16 cellular contexts compared by ENCODE assay signal in genomic region chr7:9680713-9681112, GRCh38.
DNase-seq lines count a peak whose midpoint lies in the region; ATAC-seq and TF ChIP-seq lines count a peak whose summit lies in the region.
"Had no signal": no experiment of that assay in that cellular context is flagged by ENCODE, and none has a peak within 500 bp of the region (broad histone marks: within the 10 kb centered on the region; RNA-seq: fewer than 3 reads in every experiment).

No MANE protein-coding gene starts in this region.

- H3K36me3 ChIP-seq in neural cell (ENCODE audit: insufficient read depth, low read length) = no peaks in the 10 kb centered on the region
- H3K36me3 ChIP-seq: HAP-1 had no signal

- TF ChIP-seq RAD21 in neural cell (conservative IDR thresholded peaks at IDR 0.05) = no peak

- H3K9me2 ChIP-seq in neural cell (ENCODE audit: insufficient read depth, low read length) = no peaks in the 10 kb centered on the region

- H3K79me2 ChIP-seq in neural cell (replicated peaks; ENCODE audit: insufficient read depth, low read length) = no peaks in the 10 kb centered on the region

- no peaks in the 10 kb centered on the region for H3F3A ChIP-seq in neural cell (ENCODE audit: insufficient read depth, low read length, poor library complexity, severe bottlenecking)

- no peaks in the 10 kb centered on the region for H4K20me1 ChIP-seq in neural cell (ENCODE audit: insufficient read depth)

- H2AFZ ChIP-seq in neural cell (ENCODE audit: low read depth, low read length) = no peak overlapping the region
- H2AFZ ChIP-seq: GM23338 had no signal

- no peak overlapping the region for H3K9ac ChIP-seq in neural cell (ENCODE audit: low read length)

- H3K9me3 ChIP-seq in neural cell (ENCODE audit: low read length) = no peaks in the 10 kb centered on the region
- H3K9me3 ChIP-seq: HAP-1 had no signal

- TF ChIP-seq CTCF in neural cell (IDR thresholded peaks at IDR 0.05; ENCODE audit: poor library complexity, severe bottlenecking) = no peak

- no peaks in the 10 kb centered on the region for H3K27me3 ChIP-seq in neural cell (ENCODE audit: insufficient read depth, low read depth, low read length)

- peak; percentile 45 for TF ChIP-seq EP300 in neural cell (conservative IDR thresholded peaks at IDR 0.05; ENCODE audit: poor library complexity, severe bottlenecking)

- no peak for ATAC-seq in HG03439 (IDR thresholded peaks at IDR 0.05; ENCODE audit: unreplicated experiment)
- ATAC-seq: GM23338 had no signal

- H3K27ac ChIP-seq in neural cell (ENCODE audit: low read length) = no peak overlapping the region

- H3K4me2 ChIP-seq in neural cell (ENCODE audit: low read length) = no peak overlapping the region
- H3K4me2 ChIP-seq: GM23338 had no signal

- DNase-seq in NCI-H748 (lab: John Stamatoyannopoulos, UW; ENCODE audit: unreplicated experiment) = peak; percentile 31
- DNase-seq in NCI-H748 treated with DMSO at 0.1 percent for 48 hours (lab: John Stamatoyannopoulos, UW) = no peak
- peak; percentile 87 for DNase-seq in NCI-H2227 treated with DMSO at 0.1 percent for 48 hours (lab: John Stamatoyannopoulos, UW)
- no peak for DNase-seq in ecto neural progenitor cell (ENCODE audit: low spot score)
- DNase-seq: C1 segment of cervical spinal cord; Calu3; CD4-positive, alpha-beta memory T cell; COR-L47; DMS53; DMS79 treated with DMSO at 0.1 percent for 48 hours; GF-D8; HFFc6 had no signal

- no peak overlapping the region for H3K4me3 ChIP-seq in neural cell (ENCODE audit: low read length)
- H3K4me3 ChIP-seq: GM23338, HAP-1 had no signal

TF ChIP-seq in neural cell, 6 proteins besides CTCF, POLR2A, EP300 and RAD21:
- no peak for TF ChIP-seq EZH2 (IDR thresholded peaks at IDR 0.05; ENCODE audit: borderline replicate concordance, insufficient read depth, low read length, poor library complexity, severe bottlenecking)
- TF ChIP-seq TAF1 (IDR thresholded peaks at IDR 0.05; ENCODE audit: low read depth) = no peak
- TF ChIP-seq, protein P1, sequence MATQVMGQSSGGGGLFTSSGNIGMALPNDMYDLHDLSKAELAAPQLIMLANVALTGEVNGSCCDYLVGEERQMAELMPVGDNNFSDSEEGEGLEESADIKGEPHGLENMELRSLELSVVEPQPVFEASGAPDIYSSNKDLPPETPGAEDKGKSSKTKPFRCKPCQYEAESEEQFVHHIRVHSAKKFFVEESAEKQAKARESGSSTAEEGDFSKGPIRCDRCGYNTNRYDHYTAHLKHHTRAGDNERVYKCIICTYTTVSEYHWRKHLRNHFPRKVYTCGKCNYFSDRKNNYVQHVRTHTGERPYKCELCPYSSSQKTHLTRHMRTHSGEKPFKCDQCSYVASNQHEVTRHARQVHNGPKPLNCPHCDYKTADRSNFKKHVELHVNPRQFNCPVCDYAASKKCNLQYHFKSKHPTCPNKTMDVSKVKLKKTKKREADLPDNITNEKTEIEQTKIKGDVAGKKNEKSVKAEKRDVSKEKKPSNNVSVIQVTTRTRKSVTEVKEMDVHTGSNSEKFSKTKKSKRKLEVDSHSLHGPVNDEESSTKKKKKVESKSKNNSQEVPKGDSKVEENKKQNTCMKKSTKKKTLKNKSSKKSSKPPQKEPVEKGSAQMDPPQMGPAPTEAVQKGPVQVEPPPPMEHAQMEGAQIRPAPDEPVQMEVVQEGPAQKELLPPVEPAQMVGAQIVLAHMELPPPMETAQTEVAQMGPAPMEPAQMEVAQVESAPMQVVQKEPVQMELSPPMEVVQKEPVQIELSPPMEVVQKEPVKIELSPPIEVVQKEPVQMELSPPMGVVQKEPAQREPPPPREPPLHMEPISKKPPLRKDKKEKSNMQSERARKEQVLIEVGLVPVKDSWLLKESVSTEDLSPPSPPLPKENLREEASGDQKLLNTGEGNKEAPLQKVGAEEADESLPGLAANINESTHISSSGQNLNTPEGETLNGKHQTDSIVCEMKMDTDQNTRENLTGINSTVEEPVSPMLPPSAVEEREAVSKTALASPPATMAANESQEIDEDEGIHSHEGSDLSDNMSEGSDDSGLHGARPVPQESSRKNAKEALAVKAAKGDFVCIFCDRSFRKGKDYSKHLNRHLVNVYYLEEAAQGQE (IDR thresholded peaks at IDR 0.05; ENCODE audit: borderline replicate concordance) = peak; percentile 52
- TF ChIP-seq SMC3 (conservative IDR thresholded peaks at IDR 0.05; ENCODE audit: poor library complexity) = no peak
- TF ChIP-seq POLR2AphosphoS5 (IDR thresholded peaks at IDR 0.05) = peak; percentile 80
- no peak for TF ChIP-seq MXI1 (conservative IDR thresholded peaks at IDR 0.05; ENCODE audit: poor library complexity, severe bottlenecking)

Comparison
In these comparisons a context has a peak if more than half of its experiments do, and no peak if none do; other contexts are left out.
1. DNase-seq: peak in NCI-H748 (single experiment) and NCI-H2227 treated with DMSO at 0.1 percent for 48 hours (single experiment); none in NCI-H748 treated with DMSO at 0.1 percent for 48 hours (single experiment) and ecto neural progenitor cell (single experiment).